Comparison of ENCODE assay signal across 19 cellular contexts in the genomic region with DNA sequence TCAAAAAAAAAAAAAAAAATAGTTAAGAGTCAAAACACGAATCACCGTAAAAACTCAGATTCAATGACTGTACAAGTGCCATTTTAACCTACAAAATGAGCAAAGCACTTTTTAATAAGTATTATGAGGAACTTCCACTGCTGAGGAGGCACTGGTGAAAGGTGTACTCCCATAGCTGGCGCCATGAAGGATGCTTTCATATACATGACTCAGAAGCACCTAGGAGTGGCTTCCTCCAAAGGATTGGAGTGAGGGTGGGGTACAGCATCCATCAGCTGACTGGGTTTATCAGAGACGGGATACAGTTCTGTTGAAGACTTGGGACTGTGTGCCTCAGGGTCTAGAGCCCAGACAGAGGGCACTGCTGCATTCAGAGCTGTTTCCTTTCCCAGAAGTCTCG.
"Had no signal": no experiment of that assay in that cellular context is flagged by ENCODE, and none has a peak within 500 bp of the region (broad histone marks: within the 10 kb centered on the region; RNA-seq: fewer than 3 reads in every experiment).

No MANE protein-coding gene starts in this region.

- H3K4me3 ChIP-seq: body of pancreas, heart left ventricle, lung, pancreas, tibial artery had no signal

- H3K27ac ChIP-seq: body of pancreas, heart left ventricle, pancreas, tibial artery had no signal

- H3K4me1 ChIP-seq: heart left ventricle, pancreas, tibial artery had no signal

- H3K36me3 ChIP-seq: heart left ventricle, pancreas, tibial artery had no signal

- ATAC-seq: activated CD8-positive, alpha-beta T cell treated with anti-CD3 and anti-CD28 coated beads, Interleukin-2, amount 10 ng/mL, durations not matched to agents 7 days and 5 days; activated naive CD4-positive, alpha-beta T cell treated with anti-CD3 and anti-CD28 coated beads, Interleukin-2, amount 50 U/mL, for 72 hours; activated T-cell treated with anti-CD3 and anti-CD28 coated beads, Interleukin-2, amount 50 U/mL, for 72 hours; body of pancreas; heart left ventricle; left colon; pancreas had no signal

- H3K9me3 ChIP-seq: body of pancreas, heart left ventricle, pancreas, tibial artery had no signal

- DNase-seq: activated CD4-positive, alpha-beta T cell treated with anti-CD3 and anti-CD28 coated beads, Interleukin-2, amount 10 ng/mL, durations not matched to agents 24 days and 14 days; activated CD4-positive, CD25-positive, alpha-beta regulatory T cell; activated CD8-positive, alpha-beta memory T cell treated with anti-CD3 and anti-CD28 coated beads, Interleukin-2, amount 50 U/mL, for 48 hours; activated CD8-positive, alpha-beta T cell treated with anti-CD3 and anti-CD28 coated beads, Interleukin-2, amount 10 ng/mL, durations not matched to agents 7 days and 5 days; activated gamma-delta T cell; activated T-cell treated with anti-CD3 and anti-CD28 coated beads, Interleukin-2, amount 50 U/mL, for 72 hours; body of pancreas; effector memory CD4-positive, alpha-beta T cell; heart left ventricle; immature natural killer cell; left colon; midbrain; pancreas; stimulated activated CD4-positive, alpha-beta T cell treated with anti-CD3 and anti-CD28 coated beads, Interleukin-15, amount 100 ng/mL, for 24 hours; stimulated activated CD4-positive, alpha-beta T cell treated with anti-CD3 and anti-CD28 coated beads, Interleukin-4, amount 100 ng/mL, for 1 hour; stimulated activated naive CD4-positive, alpha-beta T cell; tibial artery had no signal

- H3K27me3 ChIP-seq: body of pancreas, heart left ventricle, pancreas, tibial artery had no signal
